In genomic region chr22:28051787-28052356, GRCh38 we compare ENCODE assay signal across 8 cellular contexts.
DNase-seq lines count a peak whose midpoint lies in the region; ATAC-seq, FAIRE-seq and TF ChIP-seq lines count a peak whose summit lies in the region.

No MANE protein-coding gene starts in this region.

- H3K9ac ChIP-seq in HCT116 (ENCODE audit: low read length), result no peak overlapping the region

- in situ Hi-C loops in Panc1 (cut with HindIII; ENCODE audit: low pct_unique_long_range_greater_than_20kb, low sequenced_read_pairs), result no loop called here

- DNase-seq in CD4-positive, alpha-beta T cell, result peak in 4 of 10 experiments; percentile 6 to 18 (median 14)
- DNase-seq in HCT116 (ENCODE audit: low read depth, low spot score), result peak; percentile 29
- peak; percentile 18 for DNase-seq in Panc1 (ENCODE audit: low read depth, low spot score)
- DNase-seq in bronchial epithelial cell (ENCODE audit: low read depth), result peak; percentile 40
- no peak for DNase-seq in kidney epithelial cell (ENCODE audit: low read depth)
- DNase-seq in stimulated activated CD4-positive, alpha-beta T cell treated with anti-CD3 and anti-CD28 coated beads, TNF-alpha, amount 100 ng/mL, for 48 hours (ENCODE audit: low read depth in 3 of 3), result peak; percentile 6 to 25 (median 7)
- no peak for DNase-seq in NCI-H774 (lab: John Stamatoyannopoulos, UW)

- peak; percentile 62 for TF ChIP-seq RAD21 in HCT116 (IDR thresholded peaks at IDR 0.05; ENCODE audit: low read depth)

- no peaks in the 10 kb centered on the region for H3K27me3 ChIP-seq in CD4-positive, alpha-beta T cell (ENCODE audit: control insufficient read depth, insufficient read depth, low read length)
- H3K27me3 ChIP-seq in HCT116 (ENCODE audit: insufficient read depth, low read length) (peaks cover 52% of the 10 kb centered on the region), Panc1 (ENCODE audit: control insufficient read depth, insufficient read depth, low read length) (no peaks in the 10 kb centered on the region), bronchial epithelial cell (ENCODE audit: control insufficient read depth, insufficient read depth, low read length) (no peaks in the 10 kb centered on the region), kidney epithelial cell (ENCODE audit: control insufficient read depth, insufficient read depth, low read length) (no peaks in the 10 kb centered on the region)

- H2AFZ ChIP-seq in HCT116 (ENCODE audit: low read depth, low read length, poor library complexity, severe bottlenecking), result no peak overlapping the region

- no peak for TF ChIP-seq POLR2A in HCT116 (IDR thresholded peaks at IDR 0.05; ENCODE audit: borderline replicate concordance, extremely low read depth, insufficient read depth, insufficient read length)

- BruUV-seq in HCT116 (replicated peaks; lab: Mats Ljungman, UMichigan) (no TSS peak), Panc1 (replicated peaks; lab: Mats Ljungman, UMichigan) (no TSS peak)

- no peaks in the 10 kb centered on the region for H3K9me3 Mint-ChIP-seq in CD4-positive, alpha-beta T cell

- H3K4me1 Mint-ChIP-seq in CD4-positive, alpha-beta T cell (ENCODE audit: low read depth), result no peaks in the 10 kb centered on the region

- CTCF ChIA-PET in CD4-positive, alpha-beta T cell (lab: Charles Lee), result interaction anchor here (0.6 kb wide), 1 partner anchor 15 kb away, joined by 3 read pairs; no protein-coding TSS in a partner anchor
- CTCF ChIA-PET in HCT116 (lab: Charles Lee), result interaction anchor here (0.6 to 5.8 kb wide), 15 partner anchors 9 to 549 kb away, joined by 3 to 47 read pairs (median 5); no protein-coding TSS in a partner anchor
- CTCF ChIA-PET in Panc1 (lab: Charles Lee), result no interaction called here

- H4K20me1 ChIP-seq in HCT116 (ENCODE audit: insufficient read depth), result no peaks in the 10 kb centered on the region

- POLR2A ChIA-PET in CD4-positive, alpha-beta T cell (lab: Charles Lee), result no interaction called here
- POLR2A ChIA-PET in HCT116 (lab: Charles Lee) (no interaction called here), Panc1 (lab: Charles Lee) (no interaction called here)

- no peaks in the 10 kb centered on the region for H3K9me3 ChIP-seq in CD4-positive, alpha-beta T cell (ENCODE audit: control insufficient read depth, low read length)
- H3K9me3 ChIP-seq in HCT116 (ENCODE audit: control insufficient read depth in 1 of 2, insufficient read depth in 1 of 2, low read depth in 1 of 2, low read length in 2 of 2) (no peaks in the 10 kb centered on the region), Panc1 (ENCODE audit: control insufficient read depth, insufficient read depth, low read depth, low read length) (no peaks in the 10 kb centered on the region)

- RAD21 ChIA-PET in HCT116 (lab: Charles Lee; ENCODE audit: low non-redundant PET in 1 of 2, low total read pairs in 2 of 2, uncharacterized antibody in 2 of 2, unreplicated experiment in 2 of 2), result no interaction called here

- H3K27me3 Mint-ChIP-seq in CD4-positive, alpha-beta T cell, result no peaks in the 10 kb centered on the region

- H3K4me2 ChIP-seq in HCT116 (ENCODE audit: low read length), result no peak overlapping the region

- no peaks in the 10 kb centered on the region for H3K4me1 ChIP-seq in HCT116 (ENCODE audit: control insufficient read depth in 1 of 2, insufficient read depth in 2 of 2, low read length in 2 of 2)
- no peaks in the 10 kb centered on the region for H3K4me1 ChIP-seq in Panc1 (ENCODE audit: control insufficient read depth, insufficient read depth, low read length)

- H3K36me3 ChIP-seq in HCT116 (ENCODE audit: control insufficient read depth in 1 of 2, insufficient read depth in 2 of 2, low read length in 2 of 2) (no peaks in the 10 kb centered on the region), Panc1 (ENCODE audit: control insufficient read depth, insufficient read depth, low read length) (no peaks in the 10 kb centered on the region), bronchial epithelial cell (ENCODE audit: control insufficient read depth, insufficient read depth, low read length) (no peaks in the 10 kb centered on the region), kidney epithelial cell (ENCODE audit: control insufficient read depth, insufficient read depth, low read length) (no peaks in the 10 kb centered on the region)

- H3K79me2 ChIP-seq in HCT116 (ENCODE audit: insufficient read depth, low read length), result no peaks in the 10 kb centered on the region

- H3K4me3 Mint-ChIP-seq in CD4-positive, alpha-beta T cell, result no peak overlapping the region

- H3K4me3 ChIP-seq in HCT116 (replicated peaks in 1 of 2; ENCODE audit: low read depth in 1 of 2, low read length in 2 of 2), result no peak overlapping the region
- no peak overlapping the region for H3K4me3 ChIP-seq in Panc1 (ENCODE audit: low read depth in 2 of 2, low read length in 2 of 2)
- no peak overlapping the region for H3K4me3 ChIP-seq in bronchial epithelial cell (ENCODE audit: low read depth, low read length)
- no peak overlapping the region for H3K4me3 ChIP-seq in kidney epithelial cell (ENCODE audit: low read depth, low read length)

- no peak for FAIRE-seq in bronchial epithelial cell (lab: Jason Lieb, UNC)

- intact Hi-C loops in CD4-positive, alpha-beta T cell (cut with DNase I, micrococcal nuclease), result loop anchor here (1.0 to 5.0 kb wide), 3 partner anchors 390 to 543 kb away; no protein-coding TSS in a partner anchor
- intact Hi-C loops in HCT116 (cut with micrococcal nuclease), result loop anchor here (1.0 to 10.0 kb wide), 3 partner anchors 390 to 773 kb away; no protein-coding TSS in a partner anchor
- intact Hi-C loops in Panc1 (cut with micrococcal nuclease; ENCODE audit: unreplicated experiment), result loop anchor here (5.0 kb wide), 1 partner anchor 540 kb away; no protein-coding TSS in a partner anchor

- TF ChIP-seq CTCF in CD4-positive, alpha-beta T cell (IDR thresholded peaks at IDR 0.05), result peak; percentile 60
- TF ChIP-seq CTCF in HCT116 (IDR thresholded peaks at IDR 0.05 in 2 of 3, conservative IDR thresholded peaks at IDR 0.05 in 1 of 3; ENCODE audit: borderline replicate concordance in 1 of 3, insufficient read depth in 1 of 3, low read depth in 2 of 3, low read length in 2 of 3) (peak; percentile 34 to 86 (median 78); a peak in 5 of 6 replicates), Panc1 (IDR thresholded peaks at IDR 0.05) (peak; percentile 91), bronchial epithelial cell (IDR thresholded peaks at IDR 0.05; ENCODE audit: insufficient read depth, low read length, severe bottlenecking) (peak; percentile 83), kidney epithelial cell (IDR thresholded peaks at IDR 0.05; ENCODE audit: insufficient read depth, low read length, poor library complexity, severe bottlenecking) (peak; percentile 93)

- no peak for ATAC-seq in CD4-positive, alpha-beta T cell (ENCODE audit: poor library complexity)
- peak; percentile 80 for ATAC-seq in HCT116
- ATAC-seq in Panc1, result no peak; the same call in 1 of the 2 replicates
- no peak for ATAC-seq in GM21737 (IDR thresholded peaks at IDR 0.05; ENCODE audit: unreplicated experiment)

- no peaks in the 10 kb centered on the region for H3K36me3 Mint-ChIP-seq in CD4-positive, alpha-beta T cell (ENCODE audit: low read depth)

- no peak overlapping the region for H3K27ac Mint-ChIP-seq in CD4-positive, alpha-beta T cell

- H3K9me2 ChIP-seq in HCT116 (ENCODE audit: insufficient read depth), result no peaks in the 10 kb centered on the region

- no peak overlapping the region for H3K27ac ChIP-seq in CD4-positive, alpha-beta T cell (ENCODE audit: low read depth, low read length)
- no peak overlapping the region for H3K27ac ChIP-seq in HCT116 (ENCODE audit: low read depth, low read length)
- no peak overlapping the region for H3K27ac ChIP-seq in Panc1 (ENCODE audit: low read length)

TF ChIP-seq in HCT116, 20 proteins besides CTCF, POLR2A, EP300 and RAD21:
- TF ChIP-seq FOSL1 (IDR thresholded peaks at IDR 0.05; ENCODE audit: low read depth) (no peak), ZFX (IDR thresholded peaks at IDR 0.05) (no peak), SRF (IDR thresholded peaks at IDR 0.05; ENCODE audit: low read depth) (no peak)

Comparison
In these comparisons a context has a peak if more than half of its experiments do, and no peak if none do; other contexts are left out.
1. DNase-seq: peak in HCT116 (single experiment), Panc1 (single experiment), bronchial epithelial cell (single experiment) and stimulated activated CD4-positive, alpha-beta T cell treated with anti-CD3 and anti-CD28 coated beads, TNF-alpha, amount 100 ng/mL, for 48 hours (3 of 3); none in kidney epithelial cell (single experiment) and NCI-H774 (single experiment).
2. Peak in every context shown above with its lines, with median percentiles within 50 percentile points of each other: CTCF ChIP-seq.